8 cellular contexts compared by ENCODE assay signal in the genomic region with DNA sequence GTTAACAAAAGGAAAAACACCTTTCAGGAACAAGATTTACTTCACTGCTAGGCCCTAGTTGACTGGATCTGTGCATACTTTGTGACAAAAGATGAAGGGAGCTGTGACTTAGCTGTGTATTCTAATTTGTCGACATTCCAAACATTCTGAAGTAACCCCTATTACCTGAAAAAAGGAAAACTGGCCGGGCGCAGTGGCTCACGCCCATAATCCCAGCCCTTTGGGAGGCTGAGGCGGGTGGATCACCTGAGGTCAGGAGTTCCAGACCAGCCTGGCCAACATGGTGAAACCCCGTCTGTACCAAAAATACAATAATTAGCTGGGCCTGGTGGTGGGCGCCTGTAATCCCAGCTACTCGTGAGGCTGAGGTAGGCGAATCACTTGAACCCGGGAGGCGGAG. TPM values are rescaled to one million over a fixed set of nuclear protein-coding genes. Genes with fewer than 3 reads are reported as not detected.
DNase-seq lines count a peak whose midpoint lies in the region; FAIRE-seq and TF ChIP-seq lines count a peak whose summit lies in the region.
"Not testable (repeated sequence)": the region's sequence is repeated elsewhere in the genome, so short reads cannot be mapped to it uniquely, and the experiment has no call there.

No MANE protein-coding gene starts in this region.

- not testable (repeated sequence) for H2BK15ac ChIP-seq in H1 (ENCODE audit: low read length)

- H3K4me2 ChIP-seq in SK-N-SH (peak overlapping the region; percentile 94), H1 (ENCODE audit: insufficient read depth in 1 of 2, low read depth in 2 of 2, low read length in 2 of 2) (peak overlapping the region; percentile 95 to 97; a peak in 3 of 4 replicates)
- not testable (repeated sequence) for H3K4me2 ChIP-seq in neural cell (ENCODE audit: low read length)

- H4K20me1 ChIP-seq in SK-N-SH (ENCODE audit: insufficient read depth), result peaks cover 67% of the 10 kb centered on the region
- H4K20me1 ChIP-seq in H1 (replicated peaks in 1 of 2; ENCODE audit: control insufficient read depth in 1 of 2, insufficient read depth in 2 of 2, low read length in 2 of 2); neural cell (ENCODE audit: insufficient read depth): not testable (repeated sequence)

- peak overlapping the region; percentile 97 for H3K27ac Mint-ChIP-seq in activated naive CD8-positive, alpha-beta T cell

- H3K9me3 ChIP-seq in HEK293 (ENCODE audit: control insufficient read depth, insufficient read depth, low read depth, low read length); SK-N-SH; H1 (ENCODE audit: insufficient read depth in 2 of 2, low read depth in 1 of 2, low read length in 1 of 2); iPS-20b (ENCODE audit: insufficient read depth, low read depth, low read length); neural cell (ENCODE audit: low read length); stomach: not testable (repeated sequence)

- CTCF ChIA-PET in BJ (lab: Yijun Ruan, JAX) (interaction anchor here (0.7 to 10.0 kb wide), 9 partner anchors 10 to 255 kb away, joined by 3 to 346 read pairs (median 4); no protein-coding TSS in a partner anchor), HEK293 (lab: Yijun Ruan, JAX) (interaction anchor here (0.6 to 1.2 kb wide), 3 partner anchors 109 to 130 kb away, joined by 4 to 6 read pairs (median 4); no protein-coding TSS in a partner anchor), SK-N-SH (lab: Yijun Ruan, JAX) (interaction anchor here (0.9 to 8.5 kb wide), 10 partner anchors 9 to 370 kb away, joined by 3 to 346 read pairs (median 12); no protein-coding TSS in a partner anchor), H1 (lab: Charles Lee; ENCODE audit: partially characterized antibody) (interaction anchor here (0.5 to 1.3 kb wide), 5 partner anchors 47 to 137 kb away, joined by 3 to 5 read pairs (median 4); no protein-coding TSS in a partner anchor)

- not testable (repeated sequence) for H3K56ac ChIP-seq in H1 (replicated peaks; ENCODE audit: insufficient read length, low read depth, low read length)

- H3K23ac ChIP-seq in H1 (ENCODE audit: insufficient read length), result not testable (repeated sequence)

- H3K23me2 ChIP-seq in H1 (ENCODE audit: low read depth, low read length), result peaks cover 12% of the 10 kb centered on the region

- not testable (repeated sequence) for H3K36me3 ChIP-seq in BJ (ENCODE audit: control insufficient read depth, insufficient read depth, low read length); HEK293 (ENCODE audit: control insufficient read depth in 2 of 2, insufficient read depth in 1 of 2, low read length in 2 of 2); H1 (ENCODE audit: control insufficient read depth in 2 of 4, insufficient read depth in 4 of 4, low read length in 3 of 4); iPS-20b (ENCODE audit: insufficient read depth, low read depth, low read length); neural cell (ENCODE audit: insufficient read depth, low read length); stomach
- H3K36me3 ChIP-seq in SK-N-SH (replicated peaks in 1 of 2; ENCODE audit: control insufficient read depth in 1 of 2, insufficient read depth in 2 of 2, low read length in 1 of 2), result peaks cover 0 to 11% of the 10 kb centered on the region in 2 experiments

- not testable (repeated sequence) for H4K91ac ChIP-seq in H1 (replicated peaks; ENCODE audit: insufficient read length, low read length)

- H3K9me3 Mint-ChIP-seq in activated naive CD8-positive, alpha-beta T cell (ENCODE audit: low read depth), result not testable (repeated sequence)

- H3K79me1 ChIP-seq in H1 (ENCODE audit: low read depth, low read length), result not testable (repeated sequence)

- not testable (repeated sequence) for TF ChIP-seq CTCF in BJ (IDR thresholded peaks at IDR 0.05; ENCODE audit: insufficient read depth, low read depth, low read length); HEK293 (tag by site-specific recombination; IDR thresholded peaks at IDR 0.05); SK-N-SH (IDR thresholded peaks at IDR 0.05); H1 (IDR thresholded peaks at IDR 0.05; ENCODE audit: control extremely low read depth in 1 of 3, insufficient read depth in 1 of 3, low read depth in 1 of 3, low read length in 3 of 3); neural cell (IDR thresholded peaks at IDR 0.05; ENCODE audit: poor library complexity, severe bottlenecking); stomach (IDR thresholded peaks at IDR 0.05)

- peak overlapping the region; percentile 90 for H3K9ac ChIP-seq in SK-N-SH
- H3K9ac ChIP-seq in H1 (replicated peaks in 1 of 4; ENCODE audit: extremely low read depth in 1 of 4, low read depth in 3 of 4, low read length in 3 of 4); iPS-20b (ENCODE audit: low read depth, low read length); neural cell (ENCODE audit: low read length): not testable (repeated sequence)

- H3F3A ChIP-seq in SK-N-SH (replicated peaks; ENCODE audit: insufficient read depth); neural cell (ENCODE audit: insufficient read depth, low read length, poor library complexity, severe bottlenecking): not testable (repeated sequence)

- FAIRE-seq in H1 (lab: Jason Lieb, UNC), result not testable (repeated sequence)

- H3K9me2 ChIP-seq in SK-N-SH; neural cell (ENCODE audit: insufficient read depth, low read length): not testable (repeated sequence)

- DNase-seq in BJ (ENCODE audit: low read depth); SK-N-SH; H1 (ENCODE audit: low read depth in 1 of 2, low spot score in 2 of 2); stomach: not testable (repeated sequence)

- H2BK20ac ChIP-seq in H1 (ENCODE audit: low read length), result not testable (repeated sequence)

- not testable (repeated sequence) for TF ChIP-seq POLR2A in H1 (IDR thresholded peaks at IDR 0.05; ENCODE audit: control extremely low read depth in 1 of 2, low read depth in 2 of 2, low read length in 2 of 2); stomach (IDR thresholded peaks at IDR 0.05)

- H3K4me3 ChIP-seq in BJ (ENCODE audit: low read depth, low read length), result peak overlapping the region; percentile 77
- H3K4me3 ChIP-seq in HEK293 (ENCODE audit: low read depth, low read length), result peak overlapping the region; percentile 82
- peak overlapping the region; percentile 70 to 98 for H3K4me3 ChIP-seq in SK-N-SH (ENCODE audit: low read depth in 2 of 2, low read length in 1 of 2)
- peak overlapping the region in 2 of 4 experiments; percentile 77 to 90; a peak in 4 of 8 replicates for H3K4me3 ChIP-seq in H1 (ENCODE audit: extremely low read depth in 1 of 4, insufficient read depth in 2 of 4, low read depth in 3 of 4, low read length in 4 of 4)
- peak overlapping the region; percentile 87; the same call in 1 of the 2 replicates for H3K4me3 ChIP-seq in iPS-20b (ENCODE audit: low read length)
- peak overlapping the region; percentile 89 for H3K4me3 ChIP-seq in neural cell (ENCODE audit: low read length)
- H3K4me3 ChIP-seq in stomach, result peak overlapping the region; percentile 63 to 98 (median 94)

- H3K4me1 ChIP-seq in HEK293 (ENCODE audit: control insufficient read depth, insufficient read depth, low read length), result peaks cover 29% of the 10 kb centered on the region
- peaks cover 20 to 27% of the 10 kb centered on the region in 2 experiments; a peak in 3 of 4 replicates for H3K4me1 ChIP-seq in SK-N-SH (ENCODE audit: control insufficient read depth in 1 of 2, insufficient read depth in 2 of 2, low read depth in 1 of 2, low read length in 1 of 2)
- peaks cover 0 to 12% (median 7%) of the 10 kb centered on the region in 4 experiments; a peak in 6 of 7 replicates for H3K4me1 ChIP-seq in H1 (replicated peaks in 1 of 4; ENCODE audit: control insufficient read depth in 3 of 4, insufficient read depth in 4 of 4, low read length in 3 of 4)
- H3K4me1 ChIP-seq in iPS-20b (ENCODE audit: insufficient read depth, low read length), result not testable (repeated sequence)
- peaks cover 22 to 61% (median 39%) of the 10 kb centered on the region in 4 donors for H3K4me1 ChIP-seq in stomach

- H3K4ac ChIP-seq in H1 (replicated peaks; ENCODE audit: insufficient read length, low read depth, low read length), result not testable (repeated sequence)

- H3K4me3 Mint-ChIP-seq in activated naive CD8-positive, alpha-beta T cell, result peak overlapping the region; percentile 97

- H2BK120ac ChIP-seq in H1 (replicated peaks; ENCODE audit: low read depth, low read length), result not testable (repeated sequence)

- TF ChIP-seq RAD21 in SK-N-SH (IDR thresholded peaks at IDR 0.05; ENCODE audit: low read length); H1 (IDR thresholded peaks at IDR 0.05 in 1 of 2, conservative IDR thresholded peaks at IDR 0.05 in 1 of 2; ENCODE audit: low read depth in 2 of 2, low read length in 2 of 2); neural cell (conservative IDR thresholded peaks at IDR 0.05): not testable (repeated sequence)

- 80% methylated on average over 11 of the region's 11 CpGs for WGBS in SK-N-SH (ENCODE audit: low lambda C conversion rate)
- WGBS in H1 (ENCODE audit: extremely low coverage in 1 of 2, insufficient coverage in 1 of 2, insufficient read length in 1 of 2, insufficient replicate concordance in 2 of 2, low coverage in 1 of 2, low lambda C conversion rate in 2 of 2, missing lambda C conversion rate in 1 of 2), 2 experiments, result 66% methylated on average over 11 of the region's 11 CpGs; no CpG with 5 or more reads in 1 of the 2 experiments
- WGBS in stomach, 5 donors, result 72 to 84% (median 79%) methylated on average over 11 of the region's 11 CpGs

- H2BK5ac ChIP-seq in H1 (ENCODE audit: low read depth, low read length), result not testable (repeated sequence)

- intact Hi-C loops in stomach (cut with DNase I; ENCODE audit: low total_unique reads), result loop anchor here (5.0 to 10.0 kb wide), 2 partner anchors 113 to 250 kb away; no protein-coding TSS in a partner anchor

- not testable (repeated sequence) for H2AFZ ChIP-seq in SK-N-SH (ENCODE audit: low read depth); H1 (ENCODE audit: low read length); neural cell (ENCODE audit: low read depth, low read length)

- TF ChIP-seq EP300 in SK-N-SH (IDR thresholded peaks at IDR 0.05; ENCODE audit: borderline replicate concordance in 1 of 2, low read depth in 1 of 2, low read length in 1 of 2); H1 (IDR thresholded peaks at IDR 0.05; ENCODE audit: borderline replicate concordance in 1 of 2, low read depth in 2 of 2, low read length in 2 of 2); neural cell (conservative IDR thresholded peaks at IDR 0.05; ENCODE audit: poor library complexity, severe bottlenecking); stomach (IDR thresholded peaks at IDR 0.05): not testable (repeated sequence)

- not testable (repeated sequence) for H3K14ac ChIP-seq in H1 (ENCODE audit: insufficient read length)

- not testable (repeated sequence) for H3K36me3 Mint-ChIP-seq in activated naive CD8-positive, alpha-beta T cell

- POLR2A ChIA-PET in BJ (lab: Charles Lee) (interaction anchor here (0.5 to 1.0 kb wide), 2 partner anchors 12 to 113 kb away, joined by 6 to 8 read pairs; no protein-coding TSS in a partner anchor), HEK293 (lab: Yijun Ruan, JAX) (interaction anchor here (0.7 to 3.6 kb wide), 3 partner anchors 109 to 456 kb away, joined by 3 to 62 read pairs (median 8); no protein-coding TSS in a partner anchor), H1 (lab: Charles Lee; ENCODE audit: partially characterized antibody) (interaction anchor here (0.7 to 2.0 kb wide), 4 partner anchors 15 to 227 kb away, joined by 3 to 5 read pairs (median 4); no protein-coding TSS in a partner anchor)
- POLR2A ChIA-PET in SK-N-SH (lab: Yijun Ruan, JAX), result not testable (repeated sequence)

- peaks cover 48% of the 10 kb centered on the region for H3K4me1 Mint-ChIP-seq in activated naive CD8-positive, alpha-beta T cell (ENCODE audit: low read depth)

- not testable (repeated sequence) for H2AK5ac ChIP-seq in H1 (ENCODE audit: low read depth, low read length)

- H3K18ac ChIP-seq in H1 (ENCODE audit: extremely low read depth, low read length), result not testable (repeated sequence)

- not testable (repeated sequence) for H2BK12ac ChIP-seq in H1 (ENCODE audit: low read depth, low read length)

- H3K27me3 Mint-ChIP-seq in activated naive CD8-positive, alpha-beta T cell, result not testable (repeated sequence)

- not testable (repeated sequence) for H3K27ac ChIP-seq in HEK293 (ENCODE audit: extremely low read depth, low read depth, low read length); H1 (ENCODE audit: low read depth, low read length); iPS-20b (ENCODE audit: low read length); neural cell (ENCODE audit: low read length)
- H3K27ac ChIP-seq in SK-N-SH (ENCODE audit: low read depth in 2 of 2, low read length in 1 of 2) (peak overlapping the region; percentile 5 to 88; a peak in 3 of 4 replicates), stomach (peak overlapping the region; percentile 45 to 98 (median 95))

- H4K5ac ChIP-seq in H1 (ENCODE audit: insufficient read length, low read depth, low read length), result not testable (repeated sequence)

- H3K79me2 ChIP-seq in SK-N-SH (ENCODE audit: insufficient read depth) (peaks cover 68% of the 10 kb centered on the region), H1 (ENCODE audit: control insufficient read depth in 1 of 2, insufficient read depth in 2 of 2, low read length in 2 of 2) (peaks cover 0 to 49% of the 10 kb centered on the region in 2 experiments; a peak in 2 of 4 replicates), neural cell (replicated peaks; ENCODE audit: insufficient read depth, low read length) (peaks cover 33% of the 10 kb centered on the region)

- not testable (repeated sequence) for H3K27me3 ChIP-seq in BJ (ENCODE audit: control insufficient read depth, insufficient read depth, low read length); SK-N-SH (ENCODE audit: insufficient read depth); H1 (replicated peaks in 1 of 4; ENCODE audit: control insufficient read depth in 3 of 4, extremely low read depth in 1 of 4, insufficient read depth in 3 of 4, low read length in 3 of 4); neural cell (ENCODE audit: insufficient read depth, low read depth, low read length); stomach
- peaks cover 22% of the 10 kb centered on the region for H3K27me3 ChIP-seq in iPS-20b (ENCODE audit: insufficient read depth, low read length)

- H4K8ac ChIP-seq in H1 (ENCODE audit: extremely low read depth, insufficient read depth, low read length), result not testable (repeated sequence)

RNA-seq across cellular contexts. Expression of gene STK17A, which starts 1.8 kb away (rescaled TPM):
- polyA plus RNA-seq in BJ (2011; rRNA removed) (12.3 and 26.5 TPM in 2 replicates), SK-N-SH (2012; rRNA removed) (47.8 and 52.0 TPM in 2 replicates), H1 (2011; rRNA removed) (2.0 and 2.2 TPM in 2 replicates), neural cell (6.9 and 7.9 TPM in 2 replicates), stomach (10 to 100 TPM in 2 of 3 donors, 1 to 10 TPM in 1; 6.3 to 32.4 (median 19.2) TPM)
- polyA minus RNA-seq in BJ (2011; rRNA and poly(A)+ RNA removed), result 6.4 and 10.3 TPM in 2 replicates
- polyA plus RNA-seq in SK-N-SH (2012; cell fraction: cytosol; rRNA removed), result 74.7 and 89.6 TPM in 2 replicates
- 34.1 and 67.1 TPM in 2 replicates for polyA plus RNA-seq in SK-N-SH (2012; cell fraction: nucleus; rRNA removed)
- total RNA-seq in H1 (2021; fragmentation: NEBNext Ultra II Directional; extraction: Animal tissue kit (Norgen Biotek cat#: 25700)), result 12.2 and 13.4 TPM in 2 replicates
- polyA plus RNA-seq in H1 (2011; cell fraction: cytosol; rRNA removed), result 4.4 TPM
- 1.7 TPM for polyA plus RNA-seq in H1 (2011; cell fraction: nucleus; rRNA removed)
- 5.0 to 13.6 TPM (median 5.5 TPM) in 4 replicates for polyA plus RNA-seq in H1 (2012, experiment 1 of 2)
- 1.9 TPM for polyA plus RNA-seq in H1 (2012, experiment 2 of 2)
- polyA plus RNA-seq in H1 (2013, experiment 1 of 2), result 6.3 TPM
- polyA plus RNA-seq in H1 (2013, experiment 2 of 2), result 6.4 TPM
- 2.3 and 2.6 TPM in 2 replicates for polyA minus RNA-seq in H1 (2011; rRNA and poly(A)+ RNA removed)
- polyA minus RNA-seq in H1 (2011; cell fraction: cytosol; rRNA and poly(A)+ RNA removed), result 3.7 TPM
- polyA minus RNA-seq in H1 (2011; cell fraction: nucleus; rRNA and poly(A)+ RNA removed), result 3.8 TPM
- polyA minus RNA-seq in neural cell, result 8.8 and 10.1 TPM in 2 replicates
- 10 to 100 TPM; 18.5 to 33.0 (median 30.8) TPM for total RNA-seq in stomach
